ENCODE assay signal across 14 cellular contexts in genomic region chr9:106953166-106953565, GRCh38.
DNase-seq lines count a peak whose midpoint lies in the region; ATAC-seq, FAIRE-seq and TF ChIP-seq lines count a peak whose summit lies in the region.
"Had no signal": no experiment of that assay in that cellular context is flagged by ENCODE, and none has a peak within 500 bp of the region (broad histone marks: within the 10 kb centered on the region; RNA-seq: fewer than 3 reads in every experiment).

No MANE protein-coding gene starts in this region.

- peaks cover 8% of the 10 kb centered on the region in 2 donors for H3K9me3 Mint-ChIP-seq in activated T-cell treated with anti-CD3 and anti-CD28 coated beads, Interleukin-2, amount 50 U/mL, for 72 hours
- H3K9me3 Mint-ChIP-seq: activated CD4-positive, alpha-beta T cell treated with anti-CD3 and anti-CD28 coated beads, Interleukin-2, amount 10 ng/mL, durations not matched to agents 24 days and 14 days; nephron had no signal

- H3K4me1 ChIP-seq in GM23248 (ENCODE audit: insufficient read depth): peaks cover 45% of the 10 kb centered on the region
- peaks cover 22 to 26% of the 10 kb centered on the region in 2 donors for H3K4me1 ChIP-seq in gastrocnemius medialis
- no peaks in the 10 kb centered on the region for H3K4me1 ChIP-seq in small intestine (ENCODE audit: control insufficient read depth in 2 of 2, insufficient read depth in 1 of 2, low read depth in 1 of 2, low read length in 1 of 2)
- H3K4me1 ChIP-seq: ascending aorta had no signal

- DNase-seq in GM23248: peak; percentile 55
- peak; percentile 36 for DNase-seq in RWPE1 (ENCODE audit: low spot score)
- DNase-seq in fibroblast of peridontal ligament (ENCODE audit: extremely low read depth): peak; percentile 43
- peak; percentile 6 to 57 for DNase-seq in gastrocnemius medialis
- DNase-seq in NCI-H446 (lab: John Stamatoyannopoulos, UW): no peak
- DNase-seq in small intestine: no peak
- DNase-seq in activated T-cell treated with anti-CD3 and anti-CD28 coated beads, Interleukin-2, amount 50 U/mL, for 72 hours: no peak
- DNase-seq: activated CD4-positive, alpha-beta T cell treated with anti-CD3 and anti-CD28 coated beads, Interleukin-2, amount 10 ng/mL, durations not matched to agents 24 days and 14 days; kidney; NCI-H1048 had no signal

- POLR2A ChIA-PET in RWPE1 (lab: Yijun Ruan, JAX; ENCODE audit: low non-redundant PET): no interaction called here

- intact Hi-C loops in gastrocnemius medialis (cut with DNase I; ENCODE audit: low total_unique reads): loop anchor here (2.0 kb wide), 1 partner anchor 92 kb away; no protein-coding TSS in a partner anchor

- H3K36me3 ChIP-seq in GM23248 (ENCODE audit: low read depth) (no peaks in the 10 kb centered on the region), gastrocnemius medialis (no peaks in the 10 kb centered on the region), small intestine (ENCODE audit: control insufficient read depth in 2 of 2, insufficient read depth in 2 of 2, low read length in 2 of 2) (peaks cover 0 to 2% of the 10 kb centered on the region in 2 donors)
- H3K36me3 ChIP-seq: ascending aorta had no signal

- TF ChIP-seq CTCF in RWPE1 (conservative IDR thresholded peaks at IDR 0.05; ENCODE audit: low read depth): no peak
- no peak for TF ChIP-seq CTCF in gastrocnemius medialis (IDR thresholded peaks at IDR 0.05 in 4 of 5, conservative IDR thresholded peaks at IDR 0.05 in 1 of 5)

- H2AFZ ChIP-seq in GM23248: no peak overlapping the region

- H3K9me3 ChIP-seq in GM23248 (ENCODE audit: low read depth): no peaks in the 10 kb centered on the region
- no peaks in the 10 kb centered on the region for H3K9me3 ChIP-seq in gastrocnemius medialis
- H3K9me3 ChIP-seq in small intestine (ENCODE audit: control insufficient read depth, low read depth): no peaks in the 10 kb centered on the region
- H3K9me3 ChIP-seq: ascending aorta had no signal

- WGBS in GM23248 (ENCODE audit: low coverage in 1 of 2, low lambda C conversion rate in 2 of 2, missing lambda C conversion rate in 2 of 2), 2 experiments: 64 to 65% methylated on average over 3 of the region's 3 CpGs
- 90 to 92% (median 92%) methylated on average over 3 of the region's 3 CpGs for WGBS in small intestine, 3 donors

- in situ Hi-C loops in GM23248 (cut with MboI) (no loop called here), gastrocnemius medialis (cut with MboI; ENCODE audit: low sequenced_read_pairs in 4 of 4) (no loop called here)

- no peak overlapping the region for H3K4me2 ChIP-seq in GM23248 (ENCODE audit: unreplicated experiment)
- H3K4me2 ChIP-seq: smooth muscle cell had no signal

- H3K79me2 ChIP-seq in GM23248 (ENCODE audit: insufficient read depth): no peaks in the 10 kb centered on the region

- ATAC-seq in gastrocnemius medialis (peak; percentile 74 to 88), HG02571 (IDR thresholded peaks at IDR 0.05; ENCODE audit: unreplicated experiment) (no peak)
- ATAC-seq in activated T-cell treated with anti-CD3 and anti-CD28 coated beads, Interleukin-2, amount 50 U/mL, for 72 hours (replicated peaks in 1 of 2): no peak

- no peaks in the 10 kb centered on the region for H3K36me3 Mint-ChIP-seq in activated T-cell treated with anti-CD3 and anti-CD28 coated beads, Interleukin-2, amount 50 U/mL, for 72 hours (ENCODE audit: insufficient read depth in 2 of 2)

- no peaks in the 10 kb centered on the region for H3K27me3 Mint-ChIP-seq in activated T-cell treated with anti-CD3 and anti-CD28 coated beads, Interleukin-2, amount 50 U/mL, for 72 hours (ENCODE audit: low read depth)

- H3K4me3 Mint-ChIP-seq in activated T-cell treated with anti-CD3 and anti-CD28 coated beads, Interleukin-2, amount 50 U/mL, for 72 hours: no peak overlapping the region
- H3K4me3 Mint-ChIP-seq: activated CD4-positive, alpha-beta T cell treated with anti-CD3 and anti-CD28 coated beads, Interleukin-2, amount 10 ng/mL, durations not matched to agents 24 days and 14 days; nephron had no signal

- no peak for FAIRE-seq in small intestine (lab: Jason Lieb, UNC)
- FAIRE-seq: kidney had no signal

- H3K4me3 ChIP-seq in GM23248 (no peak overlapping the region), gastrocnemius medialis (no peak overlapping the region), small intestine (ENCODE audit: low read depth in 1 of 2, low read length in 2 of 2) (no peak overlapping the region)
- H3K4me3 ChIP-seq: ascending aorta, smooth muscle cell had no signal

- H3K27ac ChIP-seq in GM23248 (no peak overlapping the region), RWPE1 (no peak overlapping the region), gastrocnemius medialis (peak overlapping the region; percentile 46 to 65 (median 48)), small intestine (ENCODE audit: low read depth in 1 of 2, low read length in 1 of 2) (no peak overlapping the region)
- H3K27ac ChIP-seq: ascending aorta had no signal

- H4K20me1 ChIP-seq in GM23248 (ENCODE audit: insufficient read depth): no peaks in the 10 kb centered on the region

- H3K9ac ChIP-seq in GM23248: no peak overlapping the region

- CTCF ChIA-PET in RWPE1 (lab: Yijun Ruan, JAX): no interaction called here

- TF ChIP-seq POLR2A in gastrocnemius medialis (IDR thresholded peaks at IDR 0.05): no peak

- H3K27ac Mint-ChIP-seq in activated T-cell treated with anti-CD3 and anti-CD28 coated beads, Interleukin-2, amount 50 U/mL, for 72 hours: no peak overlapping the region
- H3K27ac Mint-ChIP-seq: activated CD4-positive, alpha-beta T cell treated with anti-CD3 and anti-CD28 coated beads, Interleukin-2, amount 10 ng/mL, durations not matched to agents 24 days and 14 days; nephron had no signal

- H3F3A ChIP-seq in GM23248 (ENCODE audit: insufficient read depth): peaks cover 23% of the 10 kb centered on the region

- H3K27me3 ChIP-seq in GM23248 (replicated peaks; ENCODE audit: insufficient read depth) (no peaks in the 10 kb centered on the region), gastrocnemius medialis (no peaks in the 10 kb centered on the region), small intestine (ENCODE audit: control insufficient read depth in 2 of 2, insufficient read depth in 2 of 2, low read length in 2 of 2) (no peaks in the 10 kb centered on the region)
- H3K27me3 ChIP-seq: ascending aorta had no signal

- no peaks in the 10 kb centered on the region for H3K4me1 Mint-ChIP-seq in activated T-cell treated with anti-CD3 and anti-CD28 coated beads, Interleukin-2, amount 50 U/mL, for 72 hours (ENCODE audit: low read depth)
- H3K4me1 Mint-ChIP-seq: activated CD4-positive, alpha-beta T cell treated with anti-CD3 and anti-CD28 coated beads, Interleukin-2, amount 10 ng/mL, durations not matched to agents 24 days and 14 days; nephron had no signal

- H3K9me2 ChIP-seq in GM23248 (ENCODE audit: insufficient read depth): no peaks in the 10 kb centered on the region

Comparison
In these comparisons a context has a peak if more than half of its experiments do, and no peak if none do; other contexts are left out.
1. DNase-seq: peak in GM23248 (single experiment), RWPE1 (single experiment), fibroblast of peridontal ligament (single experiment) and gastrocnemius medialis (2 of 2); none in NCI-H446 (0 of 2), small intestine (single experiment) and activated T-cell treated with anti-CD3 and anti-CD28 coated beads, Interleukin-2, amount 50 U/mL, for 72 hours (0 of 2).
2. H3K27ac ChIP-seq: peak in gastrocnemius medialis (4 of 4); none in GM23248 (single experiment), RWPE1 (single experiment) and small intestine (0 of 2).
3. ATAC-seq: peak in gastrocnemius medialis (2 of 2); none in HG02571 (single experiment) and activated T-cell treated with anti-CD3 and anti-CD28 coated beads, Interleukin-2, amount 50 U/mL, for 72 hours (0 of 2).